In genomic region chr1:169368406-169368769, GRCh38 we compare ENCODE assay signal across 8 cellular contexts. TPM values are rescaled to one million over a fixed set of nuclear protein-coding genes. Genes with fewer than 3 reads are reported as not detected.
DNase-seq lines count a peak whose midpoint lies in the region; ATAC-seq and TF ChIP-seq lines count a peak whose summit lies in the region.

No MANE protein-coding gene starts in this region.

- POLR2A ChIA-PET in CD8-positive, alpha-beta memory T cell (lab: Charles Lee): interaction anchor here (1.1 kb wide), 1 partner anchor 426 kb away, joined by 5 read pairs; the partner anchor contains the start of gene METTL18

- no peak overlapping the region for H3K27ac Mint-ChIP-seq in CD8-positive, alpha-beta memory T cell
- H3K27ac Mint-ChIP-seq in nephron progenitor cell: no peak overlapping the region

- no peaks in the 10 kb centered on the region for H3K27me3 Mint-ChIP-seq in CD8-positive, alpha-beta memory T cell
- H3K27me3 Mint-ChIP-seq in nephron progenitor cell (ENCODE audit: low read depth, poor library complexity): no peaks in the 10 kb centered on the region

- TF ChIP-seq CTCF in nephron progenitor cell (IDR thresholded peaks at IDR 0.05): no peak

- peaks cover 3% of the 10 kb centered on the region for H3K36me3 ChIP-seq in CD8-positive, alpha-beta memory T cell (ENCODE audit: insufficient read depth, low read length)
- H3K36me3 ChIP-seq in endocrine pancreas (ENCODE audit: control insufficient read depth, insufficient read depth, low read length): no peaks in the 10 kb centered on the region

- H3K4me3 ChIP-seq in CD8-positive, alpha-beta memory T cell (ENCODE audit: low read length): peak overlapping the region; percentile 93
- peak overlapping the region; percentile 99 for H3K4me3 ChIP-seq in endocrine pancreas (ENCODE audit: control insufficient read depth, insufficient read depth, low read length)

- peaks cover 22% of the 10 kb centered on the region for H3K4me1 ChIP-seq in CD8-positive, alpha-beta memory T cell (ENCODE audit: insufficient read depth, low read length)
- peaks cover 29% of the 10 kb centered on the region for H3K4me1 ChIP-seq in endocrine pancreas (ENCODE audit: control insufficient read depth, insufficient read depth, low read length)

- CTCF ChIA-PET in CD8-positive, alpha-beta memory T cell (lab: Charles Lee): interaction anchor here (0.9 to 3.0 kb wide), 4 partner anchors 20 to 1133 kb away, joined by 3 to 14 read pairs (median 4); no protein-coding TSS in a partner anchor

- H3K27me3 ChIP-seq in CD8-positive, alpha-beta memory T cell (ENCODE audit: insufficient read depth, low read length, poor library complexity, severe bottlenecking): no peaks in the 10 kb centered on the region
- no peaks in the 10 kb centered on the region for H3K27me3 ChIP-seq in endocrine pancreas (ENCODE audit: control insufficient read depth, insufficient read depth, low read length)

- H3K27ac ChIP-seq in CD8-positive, alpha-beta memory T cell (ENCODE audit: low read depth, low read length): peak overlapping the region; percentile 92

- H3K9me3 ChIP-seq in CD8-positive, alpha-beta memory T cell (ENCODE audit: low read length): no peaks in the 10 kb centered on the region
- H3K9me3 ChIP-seq in endocrine pancreas (ENCODE audit: control insufficient read depth, low read length): no peaks in the 10 kb centered on the region

- H3K36me3 Mint-ChIP-seq in CD8-positive, alpha-beta memory T cell: peaks cover 10 to 34% (median 16%) of the 10 kb centered on the region in 3 donors
- H3K36me3 Mint-ChIP-seq in nephron progenitor cell (ENCODE audit: low read depth): peaks cover 16% of the 10 kb centered on the region

- peak; percentile 2 to 57 (median 15) for DNase-seq in CD8-positive, alpha-beta memory T cell
- DNase-seq in activated CD4-positive, CD25-positive, alpha-beta regulatory T cell treated with anti-CD3 and anti-CD28 coated beads, Interleukin-2, amount 50 U/mL, for 72 hours: peak; percentile 39
- DNase-seq in nephron progenitor cell (peak; percentile 19), 8988T (no peak), OCI-M2 (lab: John Stamatoyannopoulos, UW; ENCODE audit: unreplicated experiment) (no peak)

- H3K4me1 Mint-ChIP-seq in CD8-positive, alpha-beta memory T cell: peaks cover 38 to 52% (median 41%) of the 10 kb centered on the region in 3 donors
- H3K4me1 Mint-ChIP-seq in nephron progenitor cell: peaks cover 6% of the 10 kb centered on the region

- no peak overlapping the region for H3K4me3 Mint-ChIP-seq in CD8-positive, alpha-beta memory T cell
- no peak overlapping the region for H3K4me3 Mint-ChIP-seq in nephron progenitor cell

- H3K9me3 Mint-ChIP-seq in CD8-positive, alpha-beta memory T cell: peaks cover 0 to 3% (median 0%) of the 10 kb centered on the region in 5 donors
- no peaks in the 10 kb centered on the region for H3K9me3 Mint-ChIP-seq in nephron progenitor cell

- ATAC-seq in HG03196 (IDR thresholded peaks at IDR 0.05; ENCODE audit: unreplicated experiment) (peak; percentile 7), HG02870 (IDR thresholded peaks at IDR 0.05; ENCODE audit: unreplicated experiment) (no peak)

- peak overlapping the region; percentile 65 for H3K9ac ChIP-seq in endocrine pancreas (ENCODE audit: control insufficient read depth, insufficient read depth, low read length)

RNA-seq across cellular contexts. Expression of gene BLZF1, which starts 0.4 kb away (rescaled TPM):
- total RNA-seq in CD8-positive, alpha-beta memory T cell: 10 to 100 TPM; 13.5 to 17.4 TPM
- polyA plus RNA-seq in CD8-positive, alpha-beta memory T cell: 14.0 TPM

RNA-seq across cellular contexts. Expression of gene NME7, which starts 0.8 kb away (rescaled TPM):
- total RNA-seq in CD8-positive, alpha-beta memory T cell: 10 to 100 TPM; 21.7 to 25.3 TPM
- polyA plus RNA-seq in CD8-positive, alpha-beta memory T cell: 28.3 TPM

RNA-seq across cellular contexts. Expression of gene CCDC181, which starts 58.9 kb away (rescaled TPM):
- under 1 TPM; 0.24 to 0.26 TPM for total RNA-seq in CD8-positive, alpha-beta memory T cell
- not detected for polyA plus RNA-seq in CD8-positive, alpha-beta memory T cell

Comparison
In these comparisons a context has a peak if more than half of its experiments do, and no peak if none do; other contexts are left out.
1. DNase-seq: peak in CD8-positive, alpha-beta memory T cell (5 of 5), activated CD4-positive, CD25-positive, alpha-beta regulatory T cell treated with anti-CD3 and anti-CD28 coated beads, Interleukin-2, amount 50 U/mL, for 72 hours (single experiment) and nephron progenitor cell (single experiment); none in 8988T (single experiment) and OCI-M2 (single experiment).